19 cellular contexts compared by ENCODE assay signal in genomic region chr10:100168313-100168643, GRCh38. TPM values are rescaled to one million over a fixed set of nuclear protein-coding genes. Genes with fewer than 3 reads are reported as not detected.
DNase-seq lines count a peak whose midpoint lies in the region; ATAC-seq and TF ChIP-seq lines count a peak whose summit lies in the region.
"Had no signal": no experiment of that assay in that cellular context is flagged by ENCODE, and none has a peak within 500 bp of the region (broad histone marks: within the 10 kb centered on the region; RNA-seq: fewer than 3 reads in every experiment).

No MANE protein-coding gene starts in this region.

- peak overlapping the region; percentile 45 for H3K9ac ChIP-seq in mucosa of stomach (ENCODE audit: low read length)

- peaks cover 44% of the 10 kb centered on the region for H3K4me1 Mint-ChIP-seq in activated naive CD4-positive, alpha-beta T cell treated with anti-CD3 and anti-CD28 coated beads, Interleukin-2, amount 50 U/mL, for 24 hours
- H3K4me1 Mint-ChIP-seq in activated T-helper 1 cell treated with anti-CD3 and anti-CD28 coated beads, Interleukin-12 subunit alpha, Interleukin-12 subunit beta, Interleukin-2, Interleukin-4 antibody, amounts not matched to agents 30 ng/mL and 10 ng/mL and 1 ng/mL, durations not matched to agents 14 hours and 24 hours and 36 hours (ENCODE audit: low read depth), result peaks cover 35% of the 10 kb centered on the region

- peak overlapping the region; percentile 83 for H3K27ac Mint-ChIP-seq in activated naive CD4-positive, alpha-beta T cell treated with anti-CD3 and anti-CD28 coated beads, Interleukin-2, amount 50 U/mL, for 24 hours
- H3K27ac Mint-ChIP-seq in activated T-helper 1 cell treated with anti-CD3 and anti-CD28 coated beads, Interleukin-12 subunit alpha, Interleukin-12 subunit beta, Interleukin-2, Interleukin-4 antibody, amounts not matched to agents 30 ng/mL and 10 ng/mL and 1 ng/mL, durations not matched to agents 14 hours and 24 hours and 36 hours, result peak overlapping the region; percentile 77

- H3K4me1 ChIP-seq in mucosa of stomach (ENCODE audit: control insufficient read depth, insufficient read depth, low read length), result peaks cover 37% of the 10 kb centered on the region
- H3K4me1 ChIP-seq in upper lobe of left lung, result peaks cover 0 to 7% (median 6%) of the 10 kb centered on the region in 4 donors
- peaks cover 8% of the 10 kb centered on the region for H3K4me1 ChIP-seq in mucosa of descending colon (ENCODE audit: low read depth)

- H3K4me3 ChIP-seq in mucosa of stomach (ENCODE audit: low read length), result no peak overlapping the region
- no peak overlapping the region for H3K4me3 ChIP-seq in upper lobe of left lung
- no peak overlapping the region for H3K4me3 ChIP-seq in mucosa of descending colon

- TF ChIP-seq EP300 in upper lobe of left lung (IDR thresholded peaks at IDR 0.05), result no peak

- intact Hi-C loops in activated T-helper 1 cell treated with anti-CD3 and anti-CD28 coated beads, Interleukin-12 subunit alpha, Interleukin-12 subunit beta, Interleukin-2, Interleukin-4 antibody, amounts not matched to agents 30 ng/mL and 10 ng/mL and 1 ng/mL, durations not matched to agents 14 hours and 24 hours and 36 hours (cut with micrococcal nuclease), result no loop called here
- intact Hi-C loops in mucosa of descending colon (cut with DNase I, micrococcal nuclease), result no loop called here

- peaks cover 32% of the 10 kb centered on the region for H3K36me3 Mint-ChIP-seq in activated naive CD4-positive, alpha-beta T cell treated with anti-CD3 and anti-CD28 coated beads, Interleukin-2, amount 50 U/mL, for 24 hours
- H3K36me3 Mint-ChIP-seq in activated T-helper 1 cell treated with anti-CD3 and anti-CD28 coated beads, Interleukin-12 subunit alpha, Interleukin-12 subunit beta, Interleukin-2, Interleukin-4 antibody, amounts not matched to agents 30 ng/mL and 10 ng/mL and 1 ng/mL, durations not matched to agents 14 hours and 24 hours and 36 hours (ENCODE audit: low read depth), result peaks cover 34% of the 10 kb centered on the region

- peak overlapping the region; percentile 60 for H3K4me3 Mint-ChIP-seq in activated naive CD4-positive, alpha-beta T cell treated with anti-CD3 and anti-CD28 coated beads, Interleukin-2, amount 50 U/mL, for 24 hours
- H3K4me3 Mint-ChIP-seq in activated T-helper 1 cell treated with anti-CD3 and anti-CD28 coated beads, Interleukin-12 subunit alpha, Interleukin-12 subunit beta, Interleukin-2, Interleukin-4 antibody, amounts not matched to agents 30 ng/mL and 10 ng/mL and 1 ng/mL, durations not matched to agents 14 hours and 24 hours and 36 hours, result peak overlapping the region; percentile 74

- H3K36me3 ChIP-seq in mucosa of stomach (ENCODE audit: control insufficient read depth, insufficient read depth, low read length) (peaks cover 4% of the 10 kb centered on the region), upper lobe of left lung (peaks cover 0 to 31% (median 3%) of the 10 kb centered on the region in 4 donors), mucosa of descending colon (ENCODE audit: low read depth) (no peaks in the 10 kb centered on the region)

- H3K9me3 ChIP-seq in mucosa of stomach (ENCODE audit: control insufficient read depth, low read length) (no peaks in the 10 kb centered on the region), upper lobe of left lung (no peaks in the 10 kb centered on the region), mucosa of descending colon (no peaks in the 10 kb centered on the region)

- H3K9me3 Mint-ChIP-seq in activated naive CD4-positive, alpha-beta T cell treated with anti-CD3 and anti-CD28 coated beads, Interleukin-2, amount 50 U/mL, for 24 hours, result peaks cover 8% of the 10 kb centered on the region
- peaks cover 9% of the 10 kb centered on the region for H3K9me3 Mint-ChIP-seq in activated T-helper 1 cell treated with anti-CD3 and anti-CD28 coated beads, Interleukin-12 subunit alpha, Interleukin-12 subunit beta, Interleukin-2, Interleukin-4 antibody, amounts not matched to agents 30 ng/mL and 10 ng/mL and 1 ng/mL, durations not matched to agents 14 hours and 24 hours and 36 hours

- H3K27ac ChIP-seq in upper lobe of left lung, result peak overlapping the region; percentile 9 to 69 (median 26)
- H3K27ac ChIP-seq: brain microvascular endothelial cell had no signal

- ATAC-seq in upper lobe of left lung (ENCODE audit: low FRiP score in 2 of 2), result no peak
- ATAC-seq in mucosa of descending colon, result no peak

- no peaks in the 10 kb centered on the region for H3K27me3 Mint-ChIP-seq in activated naive CD4-positive, alpha-beta T cell treated with anti-CD3 and anti-CD28 coated beads, Interleukin-2, amount 50 U/mL, for 24 hours
- H3K27me3 Mint-ChIP-seq in activated T-helper 1 cell treated with anti-CD3 and anti-CD28 coated beads, Interleukin-12 subunit alpha, Interleukin-12 subunit beta, Interleukin-2, Interleukin-4 antibody, amounts not matched to agents 30 ng/mL and 10 ng/mL and 1 ng/mL, durations not matched to agents 14 hours and 24 hours and 36 hours (ENCODE audit: insufficient read depth), result no peaks in the 10 kb centered on the region

- TF ChIP-seq POLR2A in upper lobe of left lung (IDR thresholded peaks at IDR 0.05), result no peak

- H3K27me3 ChIP-seq in mucosa of stomach (ENCODE audit: control insufficient read depth, insufficient read depth, low read length), result no peaks in the 10 kb centered on the region
- H3K27me3 ChIP-seq in upper lobe of left lung, result no peaks in the 10 kb centered on the region
- H3K27me3 ChIP-seq: brain microvascular endothelial cell, dorsolateral prefrontal cortex had no signal

- DNase-seq in activated naive CD4-positive, alpha-beta T cell treated with Interleukin-2 at 50 U/mL for 16 hours, result no peak
- DNase-seq in activated T-helper 1 cell treated with anti-CD3 and anti-CD28 coated beads, Interleukin-12 subunit alpha, Interleukin-12 subunit beta, Interleukin-2, Interleukin-4 antibody, amounts not matched to agents 30 ng/mL and 10 ng/mL and 1 ng/mL, durations not matched to agents 14 hours and 24 hours and 36 hours (ENCODE audit: low spot score), result no peak
- no peak for DNase-seq in upper lobe of left lung
- DNase-seq in HK-2 (ENCODE audit: unreplicated experiment), result no peak
- no peak for DNase-seq in hippocampal formation (lab: John Stamatoyannopoulos, UW)
- DNase-seq in mucosa of descending colon, result no peak
- DNase-seq: activated CD4-positive, alpha-beta T cell treated with anti-CD3 and anti-CD28 coated beads for 1 hour; activated effector memory CD4-positive, alpha-beta T cell treated with anti-CD3 and anti-CD28 coated beads, Interleukin-2, amount 50 U/mL, for 16 hours; brain microvascular endothelial cell; dorsolateral prefrontal cortex; HCEC 1CT; kidney glomerular epithelial cell; NCI-H2107; NCI-H82; posterior cingulate gyrus; RPMI8226; stimulated activated naive CD4-positive, alpha-beta T cell treated with Interleukin-2 at 50 U/mL for 16 hours had no signal

- TF ChIP-seq CTCF in upper lobe of left lung (IDR thresholded peaks at IDR 0.05), result no peak
- TF ChIP-seq CTCF in mucosa of descending colon (IDR thresholded peaks at IDR 0.05), result no peak

- WGBS in upper lobe of left lung, 2 donors, result 72% methylated on average over 1 of the region's 1 CpG

RNA-seq across cellular contexts. Expression of gene ERLIN1, which starts 17.6 kb away (rescaled TPM):
- total RNA-seq in activated T-helper 1 cell treated with anti-CD3 and anti-CD28 coated beads, Interleukin-12 subunit alpha, Interleukin-12 subunit beta, Interleukin-2, Interleukin-4 antibody, amounts not matched to agents 30 ng/mL and 10 ng/mL and 1 ng/mL, durations not matched to agents 14 hours and 24 hours and 36 hours, result 16.6 and 19.4 TPM in 2 replicates
- total RNA-seq in upper lobe of left lung, result 10 to 100 TPM in 5 of 6 donors, 1 to 10 TPM in 1; 9.4 to 40.7 (median 24.4) TPM
- 10 to 100 TPM; 33.4 to 57.9 (median 48.3) TPM for total RNA-seq in mucosa of descending colon
